Comparison of ENCODE assay signal across 8 cellular contexts in genomic region chr16:88456356-88457292, GRCh38. TPM values are rescaled to one million over a fixed set of nuclear protein-coding genes. Genes with fewer than 3 reads are reported as not detected.
DNase-seq lines count a peak whose midpoint lies in the region; ATAC-seq and TF ChIP-seq lines count a peak whose summit lies in the region.

No MANE protein-coding gene starts in this region.

- CTCF ChIA-PET in CD8-positive, alpha-beta T cell (lab: Charles Lee), result interaction anchor here (0.7 to 1.0 kb wide), 2 partner anchors 11 to 23 kb away, joined by 3 read pairs; no protein-coding TSS in a partner anchor
- CTCF ChIA-PET in OCI-LY7 (lab: Charles Lee; ENCODE audit: unreplicated experiment), result interaction anchor here (0.5 to 1.0 kb wide), 2 partner anchors 22 to 36 kb away, joined by 3 read pairs; no protein-coding TSS in a partner anchor
- CTCF ChIA-PET in naive thymus-derived CD4-positive, alpha-beta T cell (lab: Charles Lee), result interaction anchor here (0.6 kb wide), 1 partner anchor 43 kb away, joined by 3 read pairs; no protein-coding TSS in a partner anchor

- H3K4me3 ChIP-seq in CD8-positive, alpha-beta T cell (ENCODE audit: low read depth, low read length), result peak overlapping the region; percentile 61
- H3K4me3 ChIP-seq in OCI-LY7 (ENCODE audit: low read depth, low read length, poor library complexity, severe bottlenecking) (peak overlapping the region; percentile 72), suprapubic skin (peak overlapping the region; percentile 65)
- H3K4me3 ChIP-seq in naive thymus-derived CD4-positive, alpha-beta T cell (ENCODE audit: low read length), result peak overlapping the region; percentile 91

- intact Hi-C loops in CD8-positive, alpha-beta T cell (cut with DNase I, micrococcal nuclease), result loop anchor here (1.0 to 10.0 kb wide), 5 partner anchors 12 to 398 kb away; partner anchors contain the start of genes CDT1 (in 1 of the 2), GALNS (in 1 of the 2), PIEZO1 (in 1 of the 2) and TRAPPC2L (in 1 of the 2)
- intact Hi-C loops in OCI-LY7 (cut with micrococcal nuclease; ENCODE audit: unreplicated experiment), result loop anchor here (10.0 kb wide), 1 partner anchor 208 kb away; the partner anchor contains the start of gene MVD
- intact Hi-C loops in naive thymus-derived CD4-positive, alpha-beta T cell (cut with micrococcal nuclease), result loop anchor here (10.0 kb wide), 7 partner anchors 228 to 1268 kb away; partner anchors contain the start of genes ANKRD11 (in 1 of the 2), CDH15 (in 1 of the 2), FBXO31 (in 1 of the 2) and PIEZO1 (in 1 of the 2)

- no peak for TF ChIP-seq EP300 in suprapubic skin (IDR thresholded peaks at IDR 0.05)

- peak in 5 of 7 experiments; percentile 42 to 70 (median 62) for DNase-seq in CD8-positive, alpha-beta T cell
- peak; percentile 49 for DNase-seq in OCI-LY7 (ENCODE audit: low spot score)
- peak; percentile 54 for DNase-seq in activated naive CD8-positive, alpha-beta T cell treated with anti-CD3 and anti-CD28 coated beads, Interleukin-2, amount 50 U/mL, for 16 hours (ENCODE audit: low read depth, low spot score)
- peak in 1 of 9 donors; percentile 77 for DNase-seq in naive thymus-derived CD4-positive, alpha-beta T cell
- no peak for DNase-seq in suprapubic skin (ENCODE audit: low spot score in 2 of 2)
- no peak for DNase-seq in medulla oblongata (ENCODE audit: extremely low spot score)
- no peak for DNase-seq in GDM1 (lab: John Stamatoyannopoulos, UW)

- no peaks in the 10 kb centered on the region for H3K9me2 ChIP-seq in OCI-LY7 (ENCODE audit: insufficient read depth, low read length)

- 77% methylated on average over 12 of the region's 14 CpGs for WGBS in suprapubic skin

- H4K20me1 ChIP-seq in OCI-LY7 (ENCODE audit: insufficient read depth, low read length), result no peaks in the 10 kb centered on the region

- POLR2A ChIA-PET in CD8-positive, alpha-beta T cell (lab: Charles Lee), result interaction anchor here (0.6 to 1.3 kb wide), 2 partner anchors 9 to 423 kb away, joined by 3 read pairs; no protein-coding TSS in a partner anchor
- POLR2A ChIA-PET in OCI-LY7 (lab: Charles Lee), result no interaction called here
- POLR2A ChIA-PET in naive thymus-derived CD4-positive, alpha-beta T cell (lab: Charles Lee), result interaction anchor here (0.6 to 2.5 kb wide), 4 partner anchors 8 to 33 kb away, joined by 3 to 11 read pairs (median 4); no protein-coding TSS in a partner anchor

- peak overlapping the region; percentile 63 for H3K27ac ChIP-seq in CD8-positive, alpha-beta T cell (ENCODE audit: low read depth, low read length)
- H3K27ac ChIP-seq in OCI-LY7 (ENCODE audit: low read depth, low read length, poor library complexity, severe bottlenecking) (peak overlapping the region; percentile 71), suprapubic skin (no peak overlapping the region)
- peak overlapping the region; percentile 55 for H3K27ac ChIP-seq in naive thymus-derived CD4-positive, alpha-beta T cell (ENCODE audit: low read depth, low read length)

- H3K27me3 Mint-ChIP-seq in CD8-positive, alpha-beta T cell (ENCODE audit: low read depth), result no peaks in the 10 kb centered on the region
- H3K27me3 Mint-ChIP-seq in naive thymus-derived CD4-positive, alpha-beta T cell, result no peaks in the 10 kb centered on the region

- H3K4me1 ChIP-seq in CD8-positive, alpha-beta T cell (ENCODE audit: insufficient read depth, low read length), result peaks cover 47% of the 10 kb centered on the region
- H3K4me1 ChIP-seq in OCI-LY7 (ENCODE audit: insufficient read depth, low read length, poor library complexity, severe bottlenecking) (peaks cover 41% of the 10 kb centered on the region), suprapubic skin (peaks cover 42% of the 10 kb centered on the region)
- peaks cover 27 to 34% of the 10 kb centered on the region in 2 donors for H3K4me1 ChIP-seq in naive thymus-derived CD4-positive, alpha-beta T cell (ENCODE audit: control insufficient read depth in 2 of 2, insufficient read depth in 2 of 2, low read length in 2 of 2)

- no peaks in the 10 kb centered on the region for H3K9me3 ChIP-seq in CD8-positive, alpha-beta T cell (ENCODE audit: low read length)
- no peaks in the 10 kb centered on the region for H3K9me3 ChIP-seq in OCI-LY7 (ENCODE audit: low read length)
- no peaks in the 10 kb centered on the region for H3K9me3 ChIP-seq in naive thymus-derived CD4-positive, alpha-beta T cell (ENCODE audit: control insufficient read depth in 2 of 3, low read length in 3 of 3)
- H3K9me3 ChIP-seq in suprapubic skin, result no peaks in the 10 kb centered on the region

- peak overlapping the region; percentile 80 for H3K4me2 ChIP-seq in OCI-LY7 (ENCODE audit: low read length)

- H2AFZ ChIP-seq in OCI-LY7 (ENCODE audit: low read length), result peak overlapping the region; percentile 70; the same call in 1 of the 2 replicates

- no peak for ATAC-seq in CD8-positive, alpha-beta T cell
- ATAC-seq in naive thymus-derived CD4-positive, alpha-beta T cell, result no peak
- ATAC-seq in GM18858 (IDR thresholded peaks at IDR 0.05; ENCODE audit: unreplicated experiment), result no peak

- peaks cover 3% of the 10 kb centered on the region for H3K36me3 Mint-ChIP-seq in CD8-positive, alpha-beta T cell
- no peaks in the 10 kb centered on the region for H3K36me3 Mint-ChIP-seq in naive thymus-derived CD4-positive, alpha-beta T cell

- no peak for TF ChIP-seq CTCF in CD8-positive, alpha-beta T cell (IDR thresholded peaks at IDR 0.05)
- TF ChIP-seq CTCF in OCI-LY7 (conservative IDR thresholded peaks at IDR 0.05; ENCODE audit: low read length) (no peak), suprapubic skin (IDR thresholded peaks at IDR 0.05) (no peak)

- H3K27me3 ChIP-seq in CD8-positive, alpha-beta T cell (ENCODE audit: insufficient read depth, low read length), result no peaks in the 10 kb centered on the region
- no peaks in the 10 kb centered on the region for H3K27me3 ChIP-seq in naive thymus-derived CD4-positive, alpha-beta T cell (ENCODE audit: control insufficient read depth in 2 of 2, insufficient read depth in 2 of 2, low read length in 2 of 2)
- no peaks in the 10 kb centered on the region for H3K27me3 ChIP-seq in suprapubic skin

- peaks cover 35% of the 10 kb centered on the region for H3K4me1 Mint-ChIP-seq in CD8-positive, alpha-beta T cell (ENCODE audit: low read depth)
- H3K4me1 Mint-ChIP-seq in naive thymus-derived CD4-positive, alpha-beta T cell, result peaks cover 21 to 56% (median 39%) of the 10 kb centered on the region in 7 donors

- peaks cover 11% of the 10 kb centered on the region; the same call in 1 of the 2 replicates for H3K79me2 ChIP-seq in OCI-LY7 (ENCODE audit: insufficient read depth, low read depth, low read length)

- TF ChIP-seq POLR2A in suprapubic skin (IDR thresholded peaks at IDR 0.05), result no peak

- H3K9me3 Mint-ChIP-seq in CD8-positive, alpha-beta T cell, result no peaks in the 10 kb centered on the region
- H3K9me3 Mint-ChIP-seq in naive thymus-derived CD4-positive, alpha-beta T cell, result peaks cover 0 to 3% (median 0%) of the 10 kb centered on the region in 11 donors

- H3K36me3 ChIP-seq in CD8-positive, alpha-beta T cell (ENCODE audit: insufficient read depth, low read length), result no peaks in the 10 kb centered on the region
- H3K36me3 ChIP-seq in OCI-LY7 (ENCODE audit: insufficient read depth, low read length) (no peaks in the 10 kb centered on the region), suprapubic skin (no peaks in the 10 kb centered on the region)
- no peaks in the 10 kb centered on the region for H3K36me3 ChIP-seq in naive thymus-derived CD4-positive, alpha-beta T cell (ENCODE audit: control insufficient read depth in 2 of 3, insufficient read depth in 3 of 3, low read length in 3 of 3)

- BruUV-seq in OCI-LY7 (replicated peaks; lab: Mats Ljungman, UMichigan), result no TSS peak

- H3K27ac Mint-ChIP-seq in CD8-positive, alpha-beta T cell, result peak overlapping the region; percentile 92
- H3K27ac Mint-ChIP-seq in naive thymus-derived CD4-positive, alpha-beta T cell, result peak overlapping the region in 8 of 9 donors; percentile 20 to 89 (median 78)

- H3K4me3 Mint-ChIP-seq in CD8-positive, alpha-beta T cell, result peak overlapping the region; percentile 85
- H3K4me3 Mint-ChIP-seq in naive thymus-derived CD4-positive, alpha-beta T cell, result peak overlapping the region; percentile 65 to 97 (median 84)

RNA-seq across cellular contexts. Expression of gene ZFPM1, which starts 3.5 kb away (rescaled TPM):
- 10 to 100 TPM; 43.4 to 46.5 TPM for total RNA-seq in CD8-positive, alpha-beta T cell
- total RNA-seq in OCI-LY7 (2014; rRNA removed; shearing (Covaris generic)), result 0.98 and 2.1 TPM in 2 replicates
- total RNA-seq in OCI-LY7 (2022), result 11.9 and 14.2 TPM in 2 replicates
- 10 to 100 TPM; 13.2 to 28.1 (median 18.1) TPM for total RNA-seq in naive thymus-derived CD4-positive, alpha-beta T cell
- polyA plus RNA-seq in naive thymus-derived CD4-positive, alpha-beta T cell, result under 1 TPM; 0.15 to 0.16 TPM
- 1 to 10 TPM; 4.2 to 9.3 (median 5.1) TPM for total RNA-seq in suprapubic skin

Comparison
In these comparisons a context has a peak if more than half of its experiments do, and no peak if none do; other contexts are left out.
1. DNase-seq: peak in CD8-positive, alpha-beta T cell (5 of 7), OCI-LY7 (single experiment) and activated naive CD8-positive, alpha-beta T cell treated with anti-CD3 and anti-CD28 coated beads, Interleukin-2, amount 50 U/mL, for 16 hours (single experiment); none in suprapubic skin (0 of 2), medulla oblongata (single experiment) and GDM1 (single experiment).
2. Peak in every context shown above with its lines, with median percentiles within 50 percentile points of each other: H3K4me3 ChIP-seq.